ENCODE assay signal across 32 cellular contexts in the genomic region with DNA sequence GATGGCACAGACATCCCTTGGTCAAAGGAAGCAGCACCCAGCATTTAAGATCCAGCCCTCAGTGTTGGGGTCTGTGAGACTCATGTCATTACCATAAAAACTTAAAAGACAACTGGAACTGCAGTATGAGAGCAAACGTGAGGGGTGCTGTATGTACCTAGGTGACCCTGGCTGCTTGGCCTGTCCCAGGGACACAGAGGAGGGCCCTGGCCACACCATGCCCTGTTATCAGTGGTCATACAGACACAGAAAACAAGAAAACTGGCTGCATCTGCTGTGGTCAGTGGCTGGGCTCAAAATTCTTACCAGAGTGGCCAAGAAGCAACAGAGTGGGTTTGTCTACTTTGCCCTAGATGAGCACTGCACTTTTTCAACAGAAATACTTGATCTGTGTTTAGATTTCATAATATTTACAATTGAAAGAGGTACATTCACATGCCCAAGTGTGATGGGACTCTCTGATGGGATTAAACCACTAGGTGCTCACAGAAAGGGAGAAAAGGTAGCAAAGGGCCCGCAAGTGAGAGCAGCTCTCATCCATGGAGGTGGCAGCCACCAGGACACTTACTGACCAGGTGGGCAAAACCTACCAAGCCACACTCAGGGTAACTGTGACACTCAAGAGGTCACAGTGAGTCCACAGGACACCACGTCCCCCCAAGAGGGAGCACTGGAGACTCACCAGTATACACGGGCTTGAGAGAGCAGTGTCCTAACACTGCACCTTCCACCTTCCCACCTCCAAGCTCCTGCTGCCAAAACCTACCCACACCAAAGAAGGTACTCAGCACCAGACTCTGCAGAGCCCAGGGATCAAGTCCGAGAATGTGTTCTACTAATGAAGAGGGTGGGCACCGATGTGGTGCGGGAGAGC.
DNase-seq lines count a peak whose midpoint lies in the region; ATAC-seq and TF ChIP-seq lines count a peak whose summit lies in the region.
"Had no signal": no experiment of that assay in that cellular context is flagged by ENCODE, and none has a peak within 500 bp of the region (broad histone marks: within the 10 kb centered on the region; RNA-seq: fewer than 3 reads in every experiment).

No MANE protein-coding gene starts in this region.

- no peak overlapping the region for H4K5ac ChIP-seq in H9 (ENCODE audit: insufficient read length, low read depth, low read length)

- no peak overlapping the region for H3K9ac ChIP-seq in H9 (ENCODE audit: extremely low read depth, insufficient read length, low read length)
- H3K9ac ChIP-seq: KMS-11, SK-N-SH had no signal

- H2AFZ ChIP-seq in H9 (ENCODE audit: low read length): no peak overlapping the region
- H2AFZ ChIP-seq: PC-9 had no signal

- ATAC-seq in effector memory CD8-positive, alpha-beta T cell (replicated peaks): no peak
- ATAC-seq in sciatic nerve: no peak
- ATAC-seq: heart left ventricle, left ventricle myocardium superior had no signal

- no peak overlapping the region for H3K18ac ChIP-seq in H9 (ENCODE audit: insufficient read length, low read depth, low read length)

- TF ChIP-seq CTCF in H9 (conservative IDR thresholded peaks at IDR 0.05): no peak
- no peak for TF ChIP-seq CTCF in Caco-2 (IDR thresholded peaks at IDR 0.05; ENCODE audit: insufficient read depth in 1 of 2, low read depth in 1 of 2, low read length in 1 of 2, severe bottlenecking in 1 of 2, unreplicated experiment in 1 of 2)

- no peak overlapping the region for H2BK15ac ChIP-seq in H9 (ENCODE audit: low read depth, low read length)

- H3K56ac ChIP-seq in H9 (ENCODE audit: insufficient read length, low read depth, low read length): no peak overlapping the region

- no TSS peak for BruUV-seq in Caco-2 (replicated peaks; lab: Mats Ljungman, UMichigan)

- H3K9me3 ChIP-seq in H9 (ENCODE audit: control insufficient read depth, low read depth, low read length) (no peaks in the 10 kb centered on the region), Caco-2 (no peaks in the 10 kb centered on the region)
- H3K9me3 ChIP-seq: heart left ventricle, ovary, SK-N-SH, tibial artery had no signal

- no CpG with 5 or more reads among the region's 7 CpGs for WGBS in H9 (ENCODE audit: extremely low coverage, insufficient read length, low lambda C conversion rate)

- H3K36me3 ChIP-seq in Caco-2 (ENCODE audit: control insufficient read depth, insufficient read depth, low read length): peaks cover 1% of the 10 kb centered on the region
- H3K36me3 ChIP-seq: ovary had no signal

- H3K4me1 Mint-ChIP-seq in activated naive CD4-positive, alpha-beta T cell treated with anti-CD3 and anti-CD28 coated beads, Interleukin-2, amount 50 U/mL, for 24 hours: no peaks in the 10 kb centered on the region
- H3K4me1 Mint-ChIP-seq in H9 (no peaks in the 10 kb centered on the region), Caco-2 (ENCODE audit: low read depth, unreplicated experiment) (no peaks in the 10 kb centered on the region)
- peaks cover 10 to 11% of the 10 kb centered on the region in 2 donors for H3K4me1 Mint-ChIP-seq in effector memory CD8-positive, alpha-beta T cell (ENCODE audit: low read depth in 2 of 2)
- H3K4me1 Mint-ChIP-seq: activated CD4-positive, alpha-beta T cell treated with anti-CD3 and anti-CD28 coated beads, Interleukin-2, amount 10 ng/mL, durations not matched to agents 7 days and 5 days; activated naive CD8-positive, alpha-beta T cell treated with anti-CD3 and anti-CD28 coated beads for 36 hours; mesothelial cell of epicardium had no signal

- H3K23ac ChIP-seq in H9 (ENCODE audit: insufficient read length, low read depth, low read length): no peak overlapping the region

- POLR2A ChIA-PET in Caco-2 (lab: Charles Lee): interaction anchor here (0.6 kb wide), 1 partner anchor 117 kb away, joined by 3 read pairs; no protein-coding TSS in a partner anchor

- H3K23me2 ChIP-seq in H9 (ENCODE audit: insufficient read length, low read depth, low read length, poor library complexity, severe bottlenecking): no peaks in the 10 kb centered on the region

- intact Hi-C loops in sciatic nerve (cut with DNase I): no loop called here
- intact Hi-C loops in Caco-2 (cut with micrococcal nuclease; ENCODE audit: unreplicated experiment): no loop called here

- H3K79me2 ChIP-seq in H9 (ENCODE audit: insufficient read depth, low read length): no peaks in the 10 kb centered on the region

- peak overlapping the region; percentile 21 for H3K27ac Mint-ChIP-seq in activated naive CD4-positive, alpha-beta T cell treated with anti-CD3 and anti-CD28 coated beads, Interleukin-2, amount 50 U/mL, for 24 hours
- peak overlapping the region in 2 of 3 experiments; percentile 40 to 62; a peak in 3 of 7 replicates for H3K27ac Mint-ChIP-seq in H9
- H3K27ac Mint-ChIP-seq in effector memory CD8-positive, alpha-beta T cell: peak overlapping the region; percentile 45 to 79
- H3K27ac Mint-ChIP-seq in Caco-2 (ENCODE audit: unreplicated experiment): no peak overlapping the region
- H3K27ac Mint-ChIP-seq: activated B cell treated with CpG ODN at 0.5 μM for 24 hours; activated CD4-positive, alpha-beta T cell treated with anti-CD3 and anti-CD28 coated beads, Interleukin-2, amount 10 ng/mL, durations not matched to agents 7 days and 5 days; activated naive CD8-positive, alpha-beta T cell treated with anti-CD3 and anti-CD28 coated beads for 36 hours; activated T-helper 2 cell treated with anti-CD3 and anti-CD28 coated beads, Interferon-gamma antibody, Interleukin-2, Interleukin-4, amounts not matched to agents 10 μg/mL and 5 μg/mL and 100 μg/mL, durations not matched to agents 14 hours and 24 hours and 36 hours; mesothelial cell of epicardium; nephron had no signal

- no peak overlapping the region for H3K4me2 ChIP-seq in H9 (ENCODE audit: insufficient read depth, insufficient read length, low read length)
- H3K4me2 ChIP-seq: KMS-11, PC-9, SK-N-SH had no signal

- no peak overlapping the region for H4K8ac ChIP-seq in H9 (replicated peaks; ENCODE audit: insufficient read length, low read depth, low read length)

- no peak overlapping the region for H2BK5ac ChIP-seq in H9 (ENCODE audit: insufficient read length, low read length)

- H3K27me3 ChIP-seq in H9 (ENCODE audit: insufficient read depth, low read length): no peaks in the 10 kb centered on the region
- no peaks in the 10 kb centered on the region for H3K27me3 ChIP-seq in Caco-2 (replicated peaks; ENCODE audit: control insufficient read depth, insufficient read depth, low read length)
- H3K27me3 ChIP-seq: heart left ventricle, ovary, tibial artery had no signal

- no peak overlapping the region for H3K4me3 ChIP-seq in Caco-2 (ENCODE audit: low read depth, low read length)
- H3K4me3 ChIP-seq: heart left ventricle, ovary, PC-9, tibial artery had no signal

- H3K4ac ChIP-seq in H9 (ENCODE audit: low read depth, low read length): no peak overlapping the region

- no peak overlapping the region for H3K14ac ChIP-seq in H9 (ENCODE audit: insufficient read depth, low read length)

- no peaks in the 10 kb centered on the region for H3K27me3 Mint-ChIP-seq in activated naive CD4-positive, alpha-beta T cell treated with anti-CD3 and anti-CD28 coated beads, Interleukin-2, amount 50 U/mL, for 24 hours
- H3K27me3 Mint-ChIP-seq in H9 (ENCODE audit: low read depth) (no peaks in the 10 kb centered on the region; the same call in 1 of the 2 replicates), Caco-2 (ENCODE audit: insufficient read depth, unreplicated experiment) (no peaks in the 10 kb centered on the region)
- H3K27me3 Mint-ChIP-seq in effector memory CD8-positive, alpha-beta T cell: no peaks in the 10 kb centered on the region
- H3K27me3 Mint-ChIP-seq: activated B cell treated with CpG ODN at 0.5 μM for 24 hours; activated CD4-positive, alpha-beta T cell treated with anti-CD3 and anti-CD28 coated beads, Interleukin-2, amount 10 ng/mL, durations not matched to agents 7 days and 5 days; activated naive CD8-positive, alpha-beta T cell treated with anti-CD3 and anti-CD28 coated beads for 36 hours; CD8-positive, alpha-beta memory T cell had no signal

- no peaks in the 10 kb centered on the region for H3K9me3 Mint-ChIP-seq in activated naive CD4-positive, alpha-beta T cell treated with anti-CD3 and anti-CD28 coated beads, Interleukin-2, amount 50 U/mL, for 24 hours
- H3K9me3 Mint-ChIP-seq in H9 (no peaks in the 10 kb centered on the region), Caco-2 (ENCODE audit: unreplicated experiment) (no peaks in the 10 kb centered on the region)
- no peaks in the 10 kb centered on the region for H3K9me3 Mint-ChIP-seq in effector memory CD8-positive, alpha-beta T cell
- H3K9me3 Mint-ChIP-seq: activated B cell treated with CpG ODN at 0.5 μM for 24 hours; activated CD4-positive, alpha-beta T cell treated with anti-CD3 and anti-CD28 coated beads, Interleukin-2, amount 10 ng/mL, durations not matched to agents 7 days and 5 days; activated naive CD8-positive, alpha-beta T cell treated with anti-CD3 and anti-CD28 coated beads for 36 hours; activated T-helper 2 cell treated with anti-CD3 and anti-CD28 coated beads, Interferon-gamma antibody, Interleukin-2, Interleukin-4, amounts not matched to agents 10 μg/mL and 5 μg/mL and 100 μg/mL, durations not matched to agents 14 hours and 24 hours and 36 hours; CD8-positive, alpha-beta memory T cell; mesothelial cell of epicardium; nephron had no signal

- no peak overlapping the region for H4K91ac ChIP-seq in H9 (ENCODE audit: insufficient read length, low read depth, low read length)

- no peak overlapping the region for H3K27ac ChIP-seq in H9 (ENCODE audit: insufficient read length, low read depth, low read length)
- H3K27ac ChIP-seq: heart left ventricle, KMS-11, ovary, PC-9, tibial artery had no signal

- no peak overlapping the region for H2BK20ac ChIP-seq in H9 (ENCODE audit: low read depth, low read length, poor library complexity, severe bottlenecking)

- H3T11ph ChIP-seq in H9 (ENCODE audit: low read length): no peak overlapping the region

- no peak overlapping the region for H2AK5ac ChIP-seq in H9 (ENCODE audit: insufficient read length, low read length)

- no peak overlapping the region for H3K4me3 Mint-ChIP-seq in activated naive CD4-positive, alpha-beta T cell treated with anti-CD3 and anti-CD28 coated beads, Interleukin-2, amount 50 U/mL, for 24 hours
- H3K4me3 Mint-ChIP-seq in H9 (no peak overlapping the region), Caco-2 (ENCODE audit: unreplicated experiment) (no peak overlapping the region)
- no peak overlapping the region for H3K4me3 Mint-ChIP-seq in effector memory CD8-positive, alpha-beta T cell
- H3K4me3 Mint-ChIP-seq: activated B cell treated with CpG ODN at 0.5 μM for 24 hours; activated CD4-positive, alpha-beta T cell treated with anti-CD3 and anti-CD28 coated beads, Interleukin-2, amount 10 ng/mL, durations not matched to agents 7 days and 5 days; activated naive CD8-positive, alpha-beta T cell treated with anti-CD3 and anti-CD28 coated beads for 36 hours; CD8-positive, alpha-beta memory T cell; mesothelial cell of epicardium; nephron had no signal

- no peak for DNase-seq in activated naive CD4-positive, alpha-beta T cell treated with anti-CD3 and anti-CD28 coated beads, Interleukin-2, amount 50 U/mL, for 16 hours
- peak; percentile 12 for DNase-seq in H9
- DNase-seq in effector memory CD8-positive, alpha-beta T cell: no peak
- DNase-seq in sciatic nerve (ENCODE audit: low spot score): peak; percentile 15
- no peak for DNase-seq in nucleus accumbens (lab: John Stamatoyannopoulos, UW)
- DNase-seq in OCI-M2 (lab: John Stamatoyannopoulos, UW; ENCODE audit: unreplicated experiment): no peak
- no peak for DNase-seq in Caco-2
- DNase-seq: activated B cell treated with CpG ODN at 0.5 μM for 24 hours; activated CD4-positive, alpha-beta T cell treated with anti-CD3 and anti-CD28 coated beads, Interleukin-2, amount 10 ng/mL, durations not matched to agents 7 days and 5 days; activated naive CD8-positive, alpha-beta T cell treated with anti-CD3 and anti-CD28 coated beads for 36 hours; AML-193; anterior cingulate cortex; CD8-positive, alpha-beta memory T cell; foreskin melanocyte; HCEC 1CT; heart left ventricle; left ventricle myocardium superior; MM.1S; NCI-H1105 treated with DMSO at 0.1 percent for 48 hours; NCI-H2081; NCI-H226; NCI-H526 treated with DMSO at 0.1 percent for 48 hours; ovary; PC-9; SK-N-SH; small intestine had no signal

- CTCF ChIA-PET in Caco-2 (lab: Charles Lee): no interaction called here

- no peak overlapping the region for H2BK12ac ChIP-seq in H9 (ENCODE audit: insufficient read length, low read depth, low read length)

- H4K20me1 ChIP-seq in H9 (ENCODE audit: control insufficient read depth, insufficient read depth, insufficient read length): no peaks in the 10 kb centered on the region

- no peaks in the 10 kb centered on the region for H3K79me1 ChIP-seq in H9 (ENCODE audit: insufficient read depth, low read depth, low read length, poor library complexity, severe bottlenecking)

- peaks cover 9% of the 10 kb centered on the region for H3K36me3 Mint-ChIP-seq in activated naive CD4-positive, alpha-beta T cell treated with anti-CD3 and anti-CD28 coated beads, Interleukin-2, amount 50 U/mL, for 24 hours
- H3K36me3 Mint-ChIP-seq in H9 (ENCODE audit: insufficient read depth in 1 of 3, low read depth in 3 of 3) (peaks cover 6 to 21% (median 10%) of the 10 kb centered on the region in 3 experiments; a peak in 6 of 7 replicates), Caco-2 (ENCODE audit: insufficient read depth, unreplicated experiment) (peaks cover 21% of the 10 kb centered on the region)
- peaks cover 42% of the 10 kb centered on the region for H3K36me3 Mint-ChIP-seq in effector memory CD8-positive, alpha-beta T cell (ENCODE audit: insufficient read depth)

- no peak overlapping the region for H2BK120ac ChIP-seq in H9 (ENCODE audit: low read depth, low read length, poor library complexity, severe bottlenecking)

- no peaks in the 10 kb centered on the region for H3K4me1 ChIP-seq in H9 (ENCODE audit: insufficient read depth, low read length)
- no peaks in the 10 kb centered on the region for H3K4me1 ChIP-seq in Caco-2
- H3K4me1 ChIP-seq: tibial artery had no signal

Comparison
In these comparisons a context has a peak if more than half of its experiments do, and no peak if none do; other contexts are left out.
1. DNase-seq: peak in H9 (single experiment) and sciatic nerve (single experiment); none in activated naive CD4-positive, alpha-beta T cell treated with anti-CD3 and anti-CD28 coated beads, Interleukin-2, amount 50 U/mL, for 16 hours (single experiment), effector memory CD8-positive, alpha-beta T cell (0 of 3), nucleus accumbens (0 of 56), OCI-M2 (single experiment) and Caco-2 (0 of 2).